In the genomic region with DNA sequence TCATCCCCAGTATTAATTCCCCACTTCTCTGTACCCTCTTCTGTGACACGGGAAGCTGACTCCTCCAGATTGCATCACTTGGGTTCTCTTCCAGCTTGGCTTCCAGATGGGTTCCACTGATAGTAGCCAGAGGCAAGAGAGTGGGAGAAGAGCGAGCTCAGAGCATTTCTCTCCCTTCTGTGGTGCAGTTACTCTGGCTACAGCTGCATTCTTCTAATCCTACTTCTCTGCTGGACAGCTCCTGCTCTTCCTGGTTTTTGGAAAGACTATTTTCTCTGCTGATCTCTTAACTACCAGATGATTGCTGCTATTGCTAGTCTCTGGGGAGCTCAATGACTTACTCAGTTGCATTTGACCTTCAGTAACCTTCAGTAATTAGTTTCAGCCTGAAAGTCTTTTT, we compare ENCODE assay signal across 26 cellular contexts.
A peak's percentile ranks its signal among the peaks of the same experiment; 100 is the strongest.
DNase-seq lines count a peak whose midpoint lies in the region; ATAC-seq and TF ChIP-seq lines count a peak whose summit lies in the region.
"Had no signal": no experiment of that assay in that cellular context is flagged by ENCODE, and none has a peak within 500 bp of the region (broad histone marks: within the 10 kb centered on the region; RNA-seq: fewer than 3 reads in every experiment).

No MANE protein-coding gene starts in this region.

- H3K4me2 ChIP-seq in OCI-LY7 (ENCODE audit: low read length): no peak overlapping the region

- H4K20me1 ChIP-seq in OCI-LY7 (ENCODE audit: insufficient read depth, low read length): no peaks in the 10 kb centered on the region

- H3K4me3 ChIP-seq in NT2/D1 (ENCODE audit: insufficient read length, low read depth): no peak overlapping the region
- H3K4me3 ChIP-seq in OCI-LY7 (ENCODE audit: low read depth, low read length, poor library complexity, severe bottlenecking): no peak overlapping the region
- H3K4me3 ChIP-seq: body of pancreas, colonic mucosa, left lung, mucosa of descending colon, right atrium auricular region, testis had no signal

- H3K9me3 ChIP-seq in NT2/D1 (ENCODE audit: insufficient read depth, low read length): no peaks in the 10 kb centered on the region
- H3K9me3 ChIP-seq in OCI-LY7 (ENCODE audit: low read length): no peaks in the 10 kb centered on the region
- H3K9me3 ChIP-seq: colonic mucosa, mucosa of descending colon, testis had no signal

- intact Hi-C loops in OCI-LY7 (cut with micrococcal nuclease; ENCODE audit: unreplicated experiment): no loop called here

- CTCF ChIA-PET in OCI-LY7 (lab: Charles Lee; ENCODE audit: unreplicated experiment): no interaction called here

- TF ChIP-seq CTCF in glutamatergic neuron (IDR thresholded peaks at IDR 0.05; ENCODE audit: partially characterized antibody, unreplicated experiment) (no peak), OCI-LY7 (conservative IDR thresholded peaks at IDR 0.05; ENCODE audit: low read length) (no peak)

- no TSS peak for BruUV-seq in OCI-LY7 (replicated peaks; lab: Mats Ljungman, UMichigan)

- no peak overlapping the region for H3K27ac ChIP-seq in OCI-LY7 (ENCODE audit: low read depth, low read length, poor library complexity, severe bottlenecking)
- H3K27ac ChIP-seq: body of pancreas, colonic mucosa, left lung, right atrium auricular region, testis, WERI-Rb-1 had no signal

- no peak for ATAC-seq in HG03039 (IDR thresholded peaks at IDR 0.05; ENCODE audit: unreplicated experiment)
- ATAC-seq: activated naive CD4-positive, alpha-beta T cell treated with anti-CD3 and anti-CD28 coated beads, Interleukin-2, amount 50 U/mL, for 72 hours; body of pancreas; left lung; mucosa of descending colon; stimulated activated effector memory CD8-positive, alpha-beta T cell treated with anti-CD3 and anti-CD28 coated beads, Interleukin-12 subunit alpha, Interleukin-12 subunit beta, amount 100 ng/mL, for 72 hours had no signal

- H3K4me1 Mint-ChIP-seq in glutamatergic neuron (ENCODE audit: low read depth, unreplicated experiment): peaks cover 8% of the 10 kb centered on the region
- H3K4me1 Mint-ChIP-seq: activated CD4-positive, alpha-beta memory T cell treated with anti-CD3 and anti-CD28 coated beads, Interleukin-2, amount 10 ng/mL, durations not matched to agents 7 days and 5 days; IgD-negative memory B cell; stimulated activated effector memory CD8-positive, alpha-beta T cell treated with anti-CD3 and anti-CD28 coated beads, Interleukin-12 subunit alpha, Interleukin-12 subunit beta, amount 100 ng/mL, for 72 hours had no signal

- POLR2A ChIA-PET in OCI-LY7 (lab: Charles Lee): no interaction called here

- DNase-seq in NCI-H82 (lab: John Stamatoyannopoulos, UW): peak; percentile 19
- DNase-seq in NCI-H82 treated with DMSO at 0.1 percent for 48 hours (lab: John Stamatoyannopoulos, UW; ENCODE audit: unreplicated experiment): no peak
- DNase-seq in NT2/D1 (ENCODE audit: low read depth, low spot score): peak; percentile 22
- peak; percentile 17 for DNase-seq in glutamatergic neuron
- DNase-seq in retina: peak; percentile 2
- no peak for DNase-seq in NCI-H748 treated with DMSO at 0.1 percent for 48 hours (lab: John Stamatoyannopoulos, UW)
- no peak for DNase-seq in OCI-LY7 (ENCODE audit: low spot score)
- DNase-seq: activated CD4-positive, alpha-beta memory T cell treated with anti-CD3 and anti-CD28 coated beads, Interleukin-2, amount 10 ng/mL, durations not matched to agents 7 days and 5 days; activated T-cell treated with anti-CD3 and anti-CD28 coated beads, Interleukin-2, amount 50 U/mL, for 48 hours; colonic mucosa; DMS153; foreskin fibroblast; left lung; mucosa of descending colon; MV-4-11; nucleus accumbens; SHP77; testis; WERI-Rb-1 had no signal

- H3K27me3 ChIP-seq in NT2/D1 (ENCODE audit: insufficient read depth, insufficient read length): no peaks in the 10 kb centered on the region
- H3K27me3 ChIP-seq: body of pancreas, colonic mucosa, left lung, right atrium auricular region, testis had no signal

- no peak overlapping the region for H3K4me3 Mint-ChIP-seq in glutamatergic neuron (ENCODE audit: unreplicated experiment)
- H3K4me3 Mint-ChIP-seq: activated CD4-positive, alpha-beta memory T cell treated with anti-CD3 and anti-CD28 coated beads, Interleukin-2, amount 10 ng/mL, durations not matched to agents 7 days and 5 days; IgD-negative memory B cell; stimulated activated effector memory CD8-positive, alpha-beta T cell treated with anti-CD3 and anti-CD28 coated beads, Interleukin-12 subunit alpha, Interleukin-12 subunit beta, amount 100 ng/mL, for 72 hours; T-helper 1 cell treated with Interleukin-12 subunit alpha and Interleukin-12 subunit beta and Interleukin-4 antibody, amounts not matched to agents 30 μg/mL and 1 μg/mL, for 36 hours had no signal

- H3K27me3 Mint-ChIP-seq in glutamatergic neuron (ENCODE audit: unreplicated experiment): no peaks in the 10 kb centered on the region
- H3K27me3 Mint-ChIP-seq: activated CD4-positive, alpha-beta memory T cell treated with anti-CD3 and anti-CD28 coated beads, Interleukin-2, amount 10 ng/mL, durations not matched to agents 7 days and 5 days; IgD-negative memory B cell had no signal

- H3K9ac ChIP-seq in NT2/D1 (ENCODE audit: insufficient read length, low read depth): no peak overlapping the region

- H3K36me3 Mint-ChIP-seq in glutamatergic neuron (ENCODE audit: unreplicated experiment): peaks cover 9% of the 10 kb centered on the region
- H3K36me3 Mint-ChIP-seq: stimulated activated effector memory CD8-positive, alpha-beta T cell treated with anti-CD3 and anti-CD28 coated beads, Interleukin-12 subunit alpha, Interleukin-12 subunit beta, amount 100 ng/mL, for 72 hours had no signal

- H3K9me2 ChIP-seq in OCI-LY7 (ENCODE audit: insufficient read depth, low read length): no peaks in the 10 kb centered on the region

- no peaks in the 10 kb centered on the region for H3K36me3 ChIP-seq in NT2/D1 (ENCODE audit: insufficient read depth, insufficient read length, low read length)
- H3K36me3 ChIP-seq in OCI-LY7 (ENCODE audit: insufficient read depth, low read length): no peaks in the 10 kb centered on the region
- H3K36me3 ChIP-seq: colonic mucosa, left lung, right atrium auricular region, WERI-Rb-1 had no signal

- no peaks in the 10 kb centered on the region for H3K79me2 ChIP-seq in OCI-LY7 (ENCODE audit: insufficient read depth, low read depth, low read length)

- H3K4me1 ChIP-seq in NT2/D1 (ENCODE audit: insufficient read depth, insufficient read length) (no peaks in the 10 kb centered on the region), OCI-LY7 (ENCODE audit: insufficient read depth, low read length, poor library complexity, severe bottlenecking) (no peaks in the 10 kb centered on the region)
- H3K4me1 ChIP-seq: colonic mucosa, left lung, right atrium auricular region, testis had no signal

- peaks cover 3% of the 10 kb centered on the region for H3K9me3 Mint-ChIP-seq in glutamatergic neuron (ENCODE audit: unreplicated experiment)

- H3K27ac Mint-ChIP-seq in glutamatergic neuron (ENCODE audit: unreplicated experiment): peak overlapping the region; percentile 12
- H3K27ac Mint-ChIP-seq: activated CD4-positive, alpha-beta memory T cell treated with anti-CD3 and anti-CD28 coated beads, Interleukin-2, amount 10 ng/mL, durations not matched to agents 7 days and 5 days; activated naive CD4-positive, alpha-beta T cell treated with anti-CD3 and anti-CD28 coated beads, Interleukin-2, amount 50 U/mL, for 72 hours; IgD-negative memory B cell; stimulated activated effector memory CD8-positive, alpha-beta T cell treated with anti-CD3 and anti-CD28 coated beads, Interleukin-12 subunit alpha, Interleukin-12 subunit beta, amount 100 ng/mL, for 72 hours; T-helper 1 cell treated with Interleukin-12 subunit alpha and Interleukin-12 subunit beta and Interleukin-4 antibody, amounts not matched to agents 30 μg/mL and 1 μg/mL, for 36 hours had no signal

- H2AFZ ChIP-seq in OCI-LY7 (ENCODE audit: low read length): no peak overlapping the region

Comparison
In these comparisons a context has a peak if more than half of its experiments do, and no peak if none do; other contexts are left out.
1. DNase-seq: peak in NCI-H82 (single experiment), NT2/D1 (single experiment), glutamatergic neuron (single experiment) and retina (single experiment); none in NCI-H82 treated with DMSO at 0.1 percent for 48 hours (single experiment), NCI-H748 treated with DMSO at 0.1 percent for 48 hours (single experiment) and OCI-LY7 (single experiment).